ENCODE assay signal across 1 cellular context in the genomic region with DNA sequence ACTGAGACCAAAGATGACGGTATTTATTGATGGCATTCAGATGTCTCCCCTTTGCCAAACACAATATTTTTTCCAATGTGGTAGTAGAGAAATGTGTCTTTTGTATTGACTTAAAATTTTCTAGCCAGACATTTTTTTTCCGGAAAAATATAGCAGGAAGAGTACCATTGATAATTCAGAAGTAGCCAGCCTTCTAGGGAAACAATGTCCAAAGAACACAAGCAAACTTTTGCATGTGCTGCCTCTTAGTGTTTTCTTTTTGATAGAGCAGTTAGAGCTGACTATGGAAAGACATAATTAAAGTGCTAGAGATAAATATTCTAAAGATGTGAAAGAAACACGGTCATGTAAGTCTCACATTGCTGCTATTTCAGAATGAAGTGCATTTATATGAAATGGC.
TF ChIP-seq lines count a peak whose summit lies in the region.

No MANE protein-coding gene starts in this region.

TF ChIP-seq in GM23338, 12 proteins besides CTCF, POLR2A, EP300 and RAD21 (continued from another document):
- TF ChIP-seq, protein P1, sequence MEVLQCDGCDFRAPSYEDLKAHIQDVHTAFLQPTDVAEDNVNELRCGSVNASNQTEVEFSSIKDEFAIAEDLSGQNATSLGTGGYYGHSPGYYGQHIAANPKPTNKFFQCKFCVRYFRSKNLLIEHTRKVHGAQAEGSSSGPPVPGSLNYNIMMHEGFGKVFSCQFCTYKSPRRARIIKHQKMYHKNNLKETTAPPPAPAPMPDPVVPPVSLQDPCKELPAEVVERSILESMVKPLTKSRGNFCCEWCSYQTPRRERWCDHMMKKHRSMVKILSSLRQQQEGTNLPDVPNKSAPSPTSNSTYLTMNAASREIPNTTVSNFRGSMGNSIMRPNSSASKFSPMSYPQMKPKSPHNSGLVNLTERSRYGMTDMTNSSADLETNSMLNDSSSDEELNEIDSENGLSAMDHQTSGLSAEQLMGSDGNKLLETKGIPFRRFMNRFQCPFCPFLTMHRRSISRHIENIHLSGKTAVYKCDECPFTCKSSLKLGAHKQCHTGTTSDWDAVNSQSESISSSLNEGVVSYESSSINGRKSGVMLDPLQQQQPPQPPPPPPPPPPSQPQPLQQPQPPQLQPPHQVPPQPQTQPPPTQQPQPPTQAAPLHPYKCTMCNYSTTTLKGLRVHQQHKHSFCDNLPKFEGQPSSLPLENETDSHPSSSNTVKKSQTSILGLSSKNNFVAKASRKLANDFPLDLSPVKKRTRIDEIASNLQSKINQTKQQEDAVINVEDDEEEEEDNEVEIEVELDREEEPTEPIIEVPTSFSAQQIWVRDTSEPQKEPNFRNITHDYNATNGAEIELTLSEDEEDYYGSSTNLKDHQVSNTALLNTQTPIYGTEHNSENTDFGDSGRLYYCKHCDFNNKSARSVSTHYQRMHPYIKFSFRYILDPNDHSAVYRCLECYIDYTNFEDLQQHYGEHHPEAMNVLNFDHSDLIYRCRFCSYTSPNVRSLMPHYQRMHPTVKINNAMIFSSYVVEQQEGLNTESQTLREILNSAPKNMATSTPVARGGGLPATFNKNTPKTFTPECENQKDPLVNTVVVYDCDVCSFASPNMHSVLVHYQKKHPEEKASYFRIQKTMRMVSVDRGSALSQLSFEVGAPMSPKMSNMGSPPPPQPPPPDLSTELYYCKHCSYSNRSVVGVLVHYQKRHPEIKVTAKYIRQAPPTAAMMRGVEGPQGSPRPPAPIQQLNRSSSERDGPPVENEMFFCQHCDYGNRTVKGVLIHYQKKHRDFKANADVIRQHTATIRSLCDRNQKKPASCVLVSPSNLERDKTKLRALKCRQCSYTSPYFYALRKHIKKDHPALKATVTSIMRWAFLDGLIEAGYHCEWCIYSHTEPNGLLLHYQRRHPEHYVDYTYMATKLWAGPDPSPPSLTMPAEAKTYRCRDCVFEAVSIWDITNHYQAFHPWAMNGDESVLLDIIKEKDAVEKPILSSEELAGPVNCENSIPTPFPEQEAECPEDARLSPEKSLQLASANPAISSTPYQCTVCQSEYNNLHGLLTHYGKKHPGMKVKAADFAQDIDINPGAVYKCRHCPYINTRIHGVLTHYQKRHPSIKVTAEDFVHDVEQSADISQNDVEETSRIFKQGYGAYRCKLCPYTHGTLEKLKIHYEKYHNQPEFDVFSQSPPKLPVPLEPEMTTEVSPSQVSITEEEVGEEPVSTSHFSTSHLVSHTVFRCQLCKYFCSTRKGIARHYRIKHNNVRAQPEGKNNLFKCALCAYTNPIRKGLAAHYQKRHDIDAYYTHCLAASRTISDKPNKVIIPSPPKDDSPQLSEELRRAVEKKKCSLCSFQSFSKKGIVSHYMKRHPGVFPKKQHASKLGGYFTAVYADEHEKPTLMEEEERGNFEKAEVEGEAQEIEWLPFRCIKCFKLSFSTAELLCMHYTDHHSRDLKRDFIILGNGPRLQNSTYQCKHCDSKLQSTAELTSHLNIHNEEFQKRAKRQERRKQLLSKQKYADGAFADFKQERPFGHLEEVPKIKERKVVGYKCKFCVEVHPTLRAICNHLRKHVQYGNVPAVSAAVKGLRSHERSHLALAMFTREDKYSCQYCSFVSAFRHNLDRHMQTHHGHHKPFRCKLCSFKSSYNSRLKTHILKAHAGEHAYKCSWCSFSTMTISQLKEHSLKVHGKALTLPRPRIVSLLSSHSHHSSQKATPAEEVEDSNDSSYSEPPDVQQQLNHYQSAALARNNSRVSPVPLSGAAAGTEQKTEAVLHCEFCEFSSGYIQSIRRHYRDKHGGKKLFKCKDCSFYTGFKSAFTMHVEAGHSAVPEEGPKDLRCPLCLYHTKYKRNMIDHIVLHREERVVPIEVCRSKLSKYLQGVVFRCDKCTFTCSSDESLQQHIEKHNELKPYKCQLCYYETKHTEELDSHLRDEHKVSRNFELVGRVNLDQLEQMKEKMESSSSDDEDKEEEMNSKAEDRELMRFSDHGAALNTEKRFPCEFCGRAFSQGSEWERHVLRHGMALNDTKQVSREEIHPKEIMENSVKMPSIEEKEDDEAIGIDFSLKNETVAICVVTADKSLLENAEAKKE (CRISPR knock-in tag; IDR thresholded peaks at IDR 0.05), result no peak
- TF ChIP-seq POLR2AphosphoS5 (IDR thresholded peaks at IDR 0.05; ENCODE audit: low read depth), result no peak
TF ChIP-seq in GM23338: peak in this region for 0.
